Comparison of ENCODE assay signal across 30 cellular contexts in the genomic region with DNA sequence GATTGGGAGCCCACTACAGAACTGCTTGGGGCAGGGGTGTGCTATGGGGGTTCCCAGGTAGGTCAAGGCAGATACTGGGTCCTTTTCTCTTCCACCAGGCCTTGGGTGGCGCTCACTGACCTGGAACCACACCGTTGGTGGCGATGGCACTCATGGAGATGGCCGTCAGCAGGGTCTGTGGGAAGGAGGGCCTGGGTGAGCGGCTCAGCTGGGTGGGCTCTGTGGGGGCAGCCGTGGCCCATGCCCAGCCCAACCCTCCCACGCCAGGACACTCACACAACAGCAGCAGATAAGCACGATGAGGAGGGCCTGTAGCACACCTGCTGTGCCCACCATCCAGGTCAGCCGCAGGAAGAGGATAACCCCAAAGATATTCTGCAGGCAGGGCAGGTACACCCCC. TPM values are rescaled to one million over a fixed set of nuclear protein-coding genes. Genes with fewer than 3 reads are reported as not detected.
"Had no signal": no experiment of that assay in that cellular context is flagged by ENCODE, and none has a peak within 500 bp of the region (broad histone marks: within the 10 kb centered on the region; RNA-seq: fewer than 3 reads in every experiment).

No MANE protein-coding gene starts in this region.

- H3K27ac Mint-ChIP-seq: endodermal cell; immature natural killer cell; natural killer cell treated with Interleukin-12 subunit alpha and Interleukin-12 subunit beta and Interleukin-15 and Interleukin-18, amount 100 ng/mL, for 72 hours; progenitor cell of endocrine pancreas; stimulated activated naive B cell treated with anti-CD40 and anti-IgM and Interleukin-4, amounts not matched to agents 10 μg/mL and 1 μg/mL and 100 μg/mL, for 72 hours; stimulated activated naive CD8-positive, alpha-beta T cell treated with anti-CD3 and anti-CD28 coated beads, Interleukin-15, amount 100 ng/mL, for 72 hours had no signal

- H3K27ac ChIP-seq: neural progenitor cell, pancreas had no signal

- H3K9me3 ChIP-seq: left lung, pancreas, spleen had no signal

- H3K4me1 ChIP-seq: neural progenitor cell had no signal

- H3K36me3 ChIP-seq: neural progenitor cell had no signal

- ATAC-seq: left lung; pancreas; sciatic nerve; stimulated activated naive B cell treated with anti-CD40 and anti-IgM and Interleukin-4, amounts not matched to agents 10 μg/mL and 1 μg/mL and 100 μg/mL, for 72 hours; stimulated activated naive CD8-positive, alpha-beta T cell treated with anti-CD3 and anti-CD28 coated beads, Interleukin-15, amount 100 ng/mL, for 72 hours had no signal

- H3K9me3 Mint-ChIP-seq: endodermal cell; immature natural killer cell; natural killer cell treated with Interleukin-12 subunit alpha and Interleukin-12 subunit beta and Interleukin-15 and Interleukin-18, amount 100 ng/mL, for 72 hours; neural progenitor cell; stimulated activated naive B cell treated with anti-CD40 and anti-IgM and Interleukin-4, amounts not matched to agents 10 μg/mL and 1 μg/mL and 100 μg/mL, for 72 hours; stimulated activated naive CD8-positive, alpha-beta T cell treated with anti-CD3 and anti-CD28 coated beads, Interleukin-15, amount 100 ng/mL, for 72 hours had no signal

- H3K36me3 Mint-ChIP-seq: neural progenitor cell had no signal

- H3K4me3 Mint-ChIP-seq: endodermal cell; immature natural killer cell; natural killer cell treated with Interleukin-12 subunit alpha and Interleukin-12 subunit beta and Interleukin-15 and Interleukin-18, amount 100 ng/mL, for 72 hours; neural progenitor cell; stimulated activated naive B cell treated with anti-CD40 and anti-IgM and Interleukin-4, amounts not matched to agents 10 μg/mL and 1 μg/mL and 100 μg/mL, for 72 hours; stimulated activated naive CD8-positive, alpha-beta T cell treated with anti-CD3 and anti-CD28 coated beads, Interleukin-15, amount 100 ng/mL, for 72 hours had no signal

- DNase-seq: effector CD4-positive, alpha-beta T cell; endodermal cell; erythroblast; foreskin melanocyte; immature natural killer cell; left lung; mesenchymal stem cell; midbrain; occipital lobe; spleen; stimulated activated CD4-positive, alpha-beta T cell treated with anti-CD3 and anti-CD28 coated beads, Interleukin-15, amount 100 ng/mL, for 24 hours; stimulated activated CD4-positive, alpha-beta T cell treated with anti-CD3 and anti-CD28 coated beads, Interleukin-1b, Interleukin-23, amount 100 ng/mL, for 48 hours; stimulated activated CD4-positive, alpha-beta T cell treated with anti-CD3 and anti-CD28 coated beads, Interleukin-4, amount 100 ng/mL, for 4 hours; stimulated activated naive B cell treated with anti-CD40 and anti-IgM and Interleukin-4, amounts not matched to agents 10 μg/mL and 1 μg/mL and 100 μg/mL, for 72 hours; stimulated activated naive CD8-positive, alpha-beta T cell treated with anti-CD3 and anti-CD28 coated beads, Interleukin-15, amount 100 ng/mL, for 72 hours; substantia nigra; trophoblast cell had no signal

- H3K4me3 ChIP-seq: coronary artery, left lung, lung, neural progenitor cell, pancreas, spleen had no signal

- H3K27me3 Mint-ChIP-seq: natural killer cell treated with Interleukin-12 subunit alpha and Interleukin-12 subunit beta and Interleukin-15 and Interleukin-18, amount 100 ng/mL, for 72 hours; progenitor cell of endocrine pancreas; stimulated activated naive B cell treated with anti-CD40 and anti-IgM and Interleukin-4, amounts not matched to agents 10 μg/mL and 1 μg/mL and 100 μg/mL, for 72 hours; stimulated activated naive CD8-positive, alpha-beta T cell treated with anti-CD3 and anti-CD28 coated beads, Interleukin-15, amount 100 ng/mL, for 72 hours had no signal

- H3K4me1 Mint-ChIP-seq: endodermal cell; immature natural killer cell; neural progenitor cell; stimulated activated naive CD8-positive, alpha-beta T cell treated with anti-CD3 and anti-CD28 coated beads, Interleukin-15, amount 100 ng/mL, for 72 hours had no signal

- H3K27me3 ChIP-seq: left lung, neural progenitor cell, pancreas, spleen had no signal

RNA-seq across cellular contexts. Expression of a gene that starts 22.7 kb away (rescaled TPM):
- total RNA-seq: chondrocyte; dermis microvascular lymphatic vessel endothelial cell; endothelial cell of umbilical vein; natural killer cell treated with Interleukin-12 subunit alpha and Interleukin-12 subunit beta and Interleukin-15 and Interleukin-18, amount 100 ng/mL, for 72 hours; occipital lobe; progenitor cell of endocrine pancreas; renal cortical epithelial cell; sciatic nerve; skeletal muscle tissue had no signal
- polyA plus RNA-seq: keratinocyte, pancreas had no signal

RNA-seq across cellular contexts. Expression of a gene that starts 26.0 kb away (rescaled TPM):
- total RNA-seq: chondrocyte had no signal
